17 cellular contexts compared by ENCODE assay signal in genomic region chr16:576197-576822, GRCh38. TPM values are rescaled to one million over a fixed set of nuclear protein-coding genes. Genes with fewer than 3 reads are reported as not detected.
DNase-seq lines count a peak whose midpoint lies in the region; TF ChIP-seq lines count a peak whose summit lies in the region.
"Had no signal": no experiment of that assay in that cellular context is flagged by ENCODE, and none has a peak within 500 bp of the region (broad histone marks: within the 10 kb centered on the region; RNA-seq: fewer than 3 reads in every experiment).

No MANE protein-coding gene starts in this region.

- no peak overlapping the region for H3K4me3 Mint-ChIP-seq in activated T-helper 1 cell treated with anti-CD3 and anti-CD28 coated beads, Interleukin-12 subunit alpha, Interleukin-12 subunit beta, Interleukin-2, Interleukin-4 antibody, amounts not matched to agents 30 ng/mL and 10 ng/mL and 1 ng/mL, durations not matched to agents 14 hours and 24 hours and 36 hours

- H3K4me1 Mint-ChIP-seq in activated T-helper 1 cell treated with anti-CD3 and anti-CD28 coated beads, Interleukin-12 subunit alpha, Interleukin-12 subunit beta, Interleukin-2, Interleukin-4 antibody, amounts not matched to agents 30 ng/mL and 10 ng/mL and 1 ng/mL, durations not matched to agents 14 hours and 24 hours and 36 hours (ENCODE audit: low read depth), result peaks cover 7% of the 10 kb centered on the region

- H3K27me3 Mint-ChIP-seq in activated T-helper 1 cell treated with anti-CD3 and anti-CD28 coated beads, Interleukin-12 subunit alpha, Interleukin-12 subunit beta, Interleukin-2, Interleukin-4 antibody, amounts not matched to agents 30 ng/mL and 10 ng/mL and 1 ng/mL, durations not matched to agents 14 hours and 24 hours and 36 hours (ENCODE audit: insufficient read depth), result no peaks in the 10 kb centered on the region
- H3K27me3 Mint-ChIP-seq: CD8-positive, alpha-beta memory T cell had no signal

- H3K27me3 ChIP-seq in NT2/D1 (ENCODE audit: insufficient read depth, insufficient read length), result no peaks in the 10 kb centered on the region
- H3K27me3 ChIP-seq in spleen (replicated peaks in 1 of 7), result no peaks in the 10 kb centered on the region
- H3K27me3 ChIP-seq in ascending aorta, result no peaks in the 10 kb centered on the region
- H3K27me3 ChIP-seq: BE2C, Peyer's patch had no signal

- H3K9ac ChIP-seq in NT2/D1 (ENCODE audit: insufficient read length, low read depth), result peak overlapping the region; percentile 44

- H3K4me3 ChIP-seq in HEK293 (ENCODE audit: low read depth, low read length) (no peak overlapping the region), NT2/D1 (ENCODE audit: insufficient read length, low read depth) (no peak overlapping the region), spleen (no peak overlapping the region), ascending aorta (no peak overlapping the region)
- H3K4me3 ChIP-seq: Peyer's patch had no signal

- 65 to 73% (median 67%) methylated on average over 10 to 21 of the region's 21 CpGs for WGBS in spleen, 5 donors

- CTCF ChIA-PET in HEK293 (lab: Yijun Ruan, JAX), result interaction anchor here (0.8 to 1.2 kb wide), 4 partner anchors 33 to 184 kb away, joined by 3 to 4 read pairs (median 4); partner anchors contain the start of gene WDR90

- H3K27ac ChIP-seq in HEK293 (ENCODE audit: extremely low read depth, low read depth, low read length), result no peak overlapping the region
- H3K27ac ChIP-seq in spleen, result peak overlapping the region in 5 of 8 donors; percentile 19 to 64 (median 46)
- H3K27ac ChIP-seq in ascending aorta, result no peak overlapping the region
- H3K27ac ChIP-seq: Peyer's patch had no signal

- H3K9me3 ChIP-seq in HEK293 (ENCODE audit: control insufficient read depth, insufficient read depth, low read depth, low read length), result no peaks in the 10 kb centered on the region
- H3K9me3 ChIP-seq in NT2/D1 (ENCODE audit: insufficient read depth, low read length), result no peaks in the 10 kb centered on the region
- no peaks in the 10 kb centered on the region for H3K9me3 ChIP-seq in spleen
- no peaks in the 10 kb centered on the region for H3K9me3 ChIP-seq in ascending aorta
- H3K9me3 ChIP-seq: BE2C, Peyer's patch had no signal

- TF ChIP-seq CTCF in HEK293 (tag by site-specific recombination; IDR thresholded peaks at IDR 0.05), result 0 out of 2 replicates have a peak, but pooled peaks have one; percentile 14
- TF ChIP-seq CTCF in spleen (IDR thresholded peaks at IDR 0.05 in 8 of 11, conservative IDR thresholded peaks at IDR 0.05 in 3 of 11), result no peak
- TF ChIP-seq CTCF in ascending aorta (IDR thresholded peaks at IDR 0.05), result no peak

- no peaks in the 10 kb centered on the region for H3K36me3 Mint-ChIP-seq in activated T-helper 1 cell treated with anti-CD3 and anti-CD28 coated beads, Interleukin-12 subunit alpha, Interleukin-12 subunit beta, Interleukin-2, Interleukin-4 antibody, amounts not matched to agents 30 ng/mL and 10 ng/mL and 1 ng/mL, durations not matched to agents 14 hours and 24 hours and 36 hours (ENCODE audit: low read depth)

- H3K36me3 ChIP-seq in HEK293 (ENCODE audit: control insufficient read depth in 2 of 2, insufficient read depth in 1 of 2, low read length in 2 of 2) (peaks cover 0 to 62% of the 10 kb centered on the region in 2 experiments; a peak in 1 of 3 replicates), NT2/D1 (ENCODE audit: insufficient read depth, insufficient read length, low read length) (peaks cover 73% of the 10 kb centered on the region), spleen (peaks cover 0 to 62% (median 19%) of the 10 kb centered on the region in 6 donors), ascending aorta (peaks cover 27 to 28% of the 10 kb centered on the region in 2 donors)

- no peak for TF ChIP-seq POLR2A in spleen (IDR thresholded peaks at IDR 0.05)

- H3K4me1 ChIP-seq in HEK293 (ENCODE audit: control insufficient read depth, insufficient read depth, low read length) (no peaks in the 10 kb centered on the region), NT2/D1 (ENCODE audit: insufficient read depth, insufficient read length) (peaks cover 18% of the 10 kb centered on the region), spleen (peaks cover 0 to 53% (median 17%) of the 10 kb centered on the region in 6 donors), ascending aorta (no peaks in the 10 kb centered on the region)

- H3K9me3 Mint-ChIP-seq in activated T-helper 1 cell treated with anti-CD3 and anti-CD28 coated beads, Interleukin-12 subunit alpha, Interleukin-12 subunit beta, Interleukin-2, Interleukin-4 antibody, amounts not matched to agents 30 ng/mL and 10 ng/mL and 1 ng/mL, durations not matched to agents 14 hours and 24 hours and 36 hours, result no peaks in the 10 kb centered on the region
- H3K9me3 Mint-ChIP-seq: CD8-positive, alpha-beta memory T cell had no signal

- POLR2A ChIA-PET in HEK293 (lab: Yijun Ruan, JAX), result interaction anchor here (1.2 kb wide), 1 partner anchor 12 kb away, joined by 3 read pairs; no protein-coding TSS in a partner anchor

- no peak for DNase-seq in NT2/D1 (ENCODE audit: low read depth, low spot score)
- DNase-seq in activated T-helper 1 cell treated with anti-CD3 and anti-CD28 coated beads, Interleukin-12 subunit alpha, Interleukin-12 subunit beta, Interleukin-2, Interleukin-4 antibody, amounts not matched to agents 30 ng/mL and 10 ng/mL and 1 ng/mL, durations not matched to agents 14 hours and 24 hours and 36 hours (ENCODE audit: low spot score), result no peak
- DNase-seq in spleen, result no peak
- no peak for DNase-seq in activated gamma-delta T cell treated with Interleukin-2 at 50 U/mL for 16 hours
- no peak for DNase-seq in NCI-H526 (lab: John Stamatoyannopoulos, UW)
- no peak for DNase-seq in ascending aorta (ENCODE audit: low spot score in 2 of 2)
- DNase-seq: BE2C; CD8-positive, alpha-beta memory T cell; NCI-H1092; NCI-H1694 treated with DMSO at 0.1 percent for 48 hours; NCI-H345; NCI-H774; Peyer's patch; SIG-M5 had no signal

- H3K27ac Mint-ChIP-seq in activated T-helper 1 cell treated with anti-CD3 and anti-CD28 coated beads, Interleukin-12 subunit alpha, Interleukin-12 subunit beta, Interleukin-2, Interleukin-4 antibody, amounts not matched to agents 30 ng/mL and 10 ng/mL and 1 ng/mL, durations not matched to agents 14 hours and 24 hours and 36 hours, result peak overlapping the region; percentile 22
- H3K27ac Mint-ChIP-seq: CD8-positive, alpha-beta memory T cell had no signal

- intact Hi-C loops in activated T-helper 1 cell treated with anti-CD3 and anti-CD28 coated beads, Interleukin-12 subunit alpha, Interleukin-12 subunit beta, Interleukin-2, Interleukin-4 antibody, amounts not matched to agents 30 ng/mL and 10 ng/mL and 1 ng/mL, durations not matched to agents 14 hours and 24 hours and 36 hours (cut with micrococcal nuclease), result no loop called here
- intact Hi-C loops in spleen (cut with DNase I; ENCODE audit: low total_unique reads) (no loop called here), ascending aorta (cut with DNase I) (no loop called here)

TF ChIP-seq in HEK293, 187 proteins besides CTCF, POLR2A, EP300 and RAD21 (continues in another document):
- peak; percentile 83 for TF ChIP-seq GLIS1 (tag by site-specific recombination; IDR thresholded peaks at IDR 0.05)
- no peak for TF ChIP-seq ZNF157 (tag by site-specific recombination; IDR thresholded peaks at IDR 0.05)
- TF ChIP-seq ZSCAN18 (tag by site-specific recombination; IDR thresholded peaks at IDR 0.05), result no peak

RNA-seq across cellular contexts. Expression of gene PIGQ, which starts 6.5 kb away (rescaled TPM):
- 50.1 and 52.6 TPM in 2 replicates for total RNA-seq in activated T-helper 1 cell treated with anti-CD3 and anti-CD28 coated beads, Interleukin-12 subunit alpha, Interleukin-12 subunit beta, Interleukin-2, Interleukin-4 antibody, amounts not matched to agents 30 ng/mL and 10 ng/mL and 1 ng/mL, durations not matched to agents 14 hours and 24 hours and 36 hours
- total RNA-seq in spleen, result 10 to 100 TPM; 36.1 to 42.7 (median 39.2) TPM
- polyA plus RNA-seq in spleen, result 10 to 100 TPM; 20.7 to 70.5 (median 42.2) TPM
- 70.2 TPM for total RNA-seq in ascending aorta

RNA-seq across cellular contexts. Expression of gene NHLRC4, which starts 9.5 kb away (rescaled TPM):
- 1.0 and 1.2 TPM in 2 replicates for total RNA-seq in activated T-helper 1 cell treated with anti-CD3 and anti-CD28 coated beads, Interleukin-12 subunit alpha, Interleukin-12 subunit beta, Interleukin-2, Interleukin-4 antibody, amounts not matched to agents 30 ng/mL and 10 ng/mL and 1 ng/mL, durations not matched to agents 14 hours and 24 hours and 36 hours
- 1 to 10 TPM; 1.5 to 8.8 (median 4.5) TPM for total RNA-seq in spleen
- 1 to 10 TPM; 2.7 to 4.7 (median 3.6) TPM for polyA plus RNA-seq in spleen
- total RNA-seq in ascending aorta, result not detected

RNA-seq across cellular contexts. Expression of gene RAB40C, which starts 13.6 kb away (rescaled TPM):
- 14.0 and 15.2 TPM in 2 replicates for total RNA-seq in activated T-helper 1 cell treated with anti-CD3 and anti-CD28 coated beads, Interleukin-12 subunit alpha, Interleukin-12 subunit beta, Interleukin-2, Interleukin-4 antibody, amounts not matched to agents 30 ng/mL and 10 ng/mL and 1 ng/mL, durations not matched to agents 14 hours and 24 hours and 36 hours
- total RNA-seq in spleen (10 to 100 TPM; 12.9 to 21.6 (median 15.3) TPM), ascending aorta (29.8 TPM)
- polyA plus RNA-seq in spleen, result 10 to 100 TPM in 2 of 3 donors, 1 to 10 TPM in 1; 8.1 to 20.9 (median 11.0) TPM

RNA-seq across cellular contexts. Expression of gene PRR35, which starts 16.1 kb away (rescaled TPM):
- not detected in 2 replicates for total RNA-seq in activated T-helper 1 cell treated with anti-CD3 and anti-CD28 coated beads, Interleukin-12 subunit alpha, Interleukin-12 subunit beta, Interleukin-2, Interleukin-4 antibody, amounts not matched to agents 30 ng/mL and 10 ng/mL and 1 ng/mL, durations not matched to agents 14 hours and 24 hours and 36 hours
- total RNA-seq in spleen (not detected), ascending aorta (not detected)
- polyA plus RNA-seq in spleen, result not detected
- total RNA-seq: CD8-positive, alpha-beta memory T cell; M059J; Peyer's patch had no signal
- polyA plus RNA-seq: AG04450; CD8-positive, alpha-beta memory T cell had no signal

RNA-seq across cellular contexts. Expression of gene CAPN15, which starts 48.8 kb away (rescaled TPM):
- total RNA-seq in activated T-helper 1 cell treated with anti-CD3 and anti-CD28 coated beads, Interleukin-12 subunit alpha, Interleukin-12 subunit beta, Interleukin-2, Interleukin-4 antibody, amounts not matched to agents 30 ng/mL and 10 ng/mL and 1 ng/mL, durations not matched to agents 14 hours and 24 hours and 36 hours, result 122 and 124 TPM in 2 replicates
- total RNA-seq in spleen, result 10 to 100 TPM; 48.1 to 71.7 (median 63.9) TPM
- 10 to 100 TPM; 25.8 to 65.0 (median 36.4) TPM for polyA plus RNA-seq in spleen
- 249 TPM for total RNA-seq in ascending aorta

Comparison
In these comparisons a context has a peak if more than half of its experiments do, and no peak if none do; other contexts are left out.
1. H3K27ac ChIP-seq: peak in spleen (5 of 8); none in HEK293 (single experiment) and ascending aorta (0 of 2).